In genomic region chr15:42921049-42921731, GRCh38 we compare ENCODE assay signal across 1 cellular context.
TF ChIP-seq lines count a peak whose summit lies in the region.

No MANE protein-coding gene starts in this region.

TF ChIP-seq in HEK293, 187 proteins besides CTCF, POLR2A, EP300 and RAD21 (continued from another document):
- TF ChIP-seq GLIS1 (tag by site-specific recombination; IDR thresholded peaks at IDR 0.05), result no peak
- no peak for TF ChIP-seq ZNF157 (tag by site-specific recombination; IDR thresholded peaks at IDR 0.05)
- TF ChIP-seq ZNF335 (tag by site-specific recombination; conservative IDR thresholded peaks at IDR 0.05), result peak; percentile 98
- TF ChIP-seq KLF7 (tag by site-specific recombination; IDR thresholded peaks at IDR 0.05; ENCODE audit: borderline replicate concordance), result no peak
- no peak for TF ChIP-seq ZBTB10 (tag by site-specific recombination; IDR thresholded peaks at IDR 0.05)
- no peak for TF ChIP-seq ZNF354C (tag by site-specific recombination; IDR thresholded peaks at IDR 0.05; ENCODE audit: borderline replicate concordance, low read depth)
- TF ChIP-seq ZNF76 (tag by site-specific recombination; IDR thresholded peaks at IDR 0.05; ENCODE audit: borderline replicate concordance, low read depth), result peak; percentile 79; the same call in 1 of the 2 replicates
- no peak for TF ChIP-seq ZNF24 (tag by site-specific recombination; IDR thresholded peaks at IDR 0.05)
- peak; percentile 84 for TF ChIP-seq ZBTB17 (tag by site-specific recombination; IDR thresholded peaks at IDR 0.05)
- no peak for TF ChIP-seq AEBP2 (tag by site-specific recombination; IDR thresholded peaks at IDR 0.05; ENCODE audit: borderline replicate concordance)
- TF ChIP-seq, protein P1, sequence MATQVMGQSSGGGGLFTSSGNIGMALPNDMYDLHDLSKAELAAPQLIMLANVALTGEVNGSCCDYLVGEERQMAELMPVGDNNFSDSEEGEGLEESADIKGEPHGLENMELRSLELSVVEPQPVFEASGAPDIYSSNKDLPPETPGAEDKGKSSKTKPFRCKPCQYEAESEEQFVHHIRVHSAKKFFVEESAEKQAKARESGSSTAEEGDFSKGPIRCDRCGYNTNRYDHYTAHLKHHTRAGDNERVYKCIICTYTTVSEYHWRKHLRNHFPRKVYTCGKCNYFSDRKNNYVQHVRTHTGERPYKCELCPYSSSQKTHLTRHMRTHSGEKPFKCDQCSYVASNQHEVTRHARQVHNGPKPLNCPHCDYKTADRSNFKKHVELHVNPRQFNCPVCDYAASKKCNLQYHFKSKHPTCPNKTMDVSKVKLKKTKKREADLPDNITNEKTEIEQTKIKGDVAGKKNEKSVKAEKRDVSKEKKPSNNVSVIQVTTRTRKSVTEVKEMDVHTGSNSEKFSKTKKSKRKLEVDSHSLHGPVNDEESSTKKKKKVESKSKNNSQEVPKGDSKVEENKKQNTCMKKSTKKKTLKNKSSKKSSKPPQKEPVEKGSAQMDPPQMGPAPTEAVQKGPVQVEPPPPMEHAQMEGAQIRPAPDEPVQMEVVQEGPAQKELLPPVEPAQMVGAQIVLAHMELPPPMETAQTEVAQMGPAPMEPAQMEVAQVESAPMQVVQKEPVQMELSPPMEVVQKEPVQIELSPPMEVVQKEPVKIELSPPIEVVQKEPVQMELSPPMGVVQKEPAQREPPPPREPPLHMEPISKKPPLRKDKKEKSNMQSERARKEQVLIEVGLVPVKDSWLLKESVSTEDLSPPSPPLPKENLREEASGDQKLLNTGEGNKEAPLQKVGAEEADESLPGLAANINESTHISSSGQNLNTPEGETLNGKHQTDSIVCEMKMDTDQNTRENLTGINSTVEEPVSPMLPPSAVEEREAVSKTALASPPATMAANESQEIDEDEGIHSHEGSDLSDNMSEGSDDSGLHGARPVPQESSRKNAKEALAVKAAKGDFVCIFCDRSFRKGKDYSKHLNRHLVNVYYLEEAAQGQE (tag by site-specific recombination; IDR thresholded peaks at IDR 0.05), result no peak
- TF ChIP-seq ZNF660 (tag by site-specific recombination; IDR thresholded peaks at IDR 0.05), result no peak
- TF ChIP-seq ZNF561 (tag by site-specific recombination; IDR thresholded peaks at IDR 0.05; ENCODE audit: borderline replicate concordance), result no peak
- peak; percentile 84 for TF ChIP-seq ZNF513 (tag by site-specific recombination; IDR thresholded peaks at IDR 0.05)
- TF ChIP-seq KLF10 (tag by site-specific recombination; IDR thresholded peaks at IDR 0.05), result no peak
- no peak for TF ChIP-seq GLI4 (tag by site-specific recombination; IDR thresholded peaks at IDR 0.05)
- TF ChIP-seq ZNF768 (tag by site-specific recombination; IDR thresholded peaks at IDR 0.05), result no peak
TF ChIP-seq in HEK293: peak in this region for 8.
